Comparison of ENCODE assay signal across 13 cellular contexts in the genomic region with DNA sequence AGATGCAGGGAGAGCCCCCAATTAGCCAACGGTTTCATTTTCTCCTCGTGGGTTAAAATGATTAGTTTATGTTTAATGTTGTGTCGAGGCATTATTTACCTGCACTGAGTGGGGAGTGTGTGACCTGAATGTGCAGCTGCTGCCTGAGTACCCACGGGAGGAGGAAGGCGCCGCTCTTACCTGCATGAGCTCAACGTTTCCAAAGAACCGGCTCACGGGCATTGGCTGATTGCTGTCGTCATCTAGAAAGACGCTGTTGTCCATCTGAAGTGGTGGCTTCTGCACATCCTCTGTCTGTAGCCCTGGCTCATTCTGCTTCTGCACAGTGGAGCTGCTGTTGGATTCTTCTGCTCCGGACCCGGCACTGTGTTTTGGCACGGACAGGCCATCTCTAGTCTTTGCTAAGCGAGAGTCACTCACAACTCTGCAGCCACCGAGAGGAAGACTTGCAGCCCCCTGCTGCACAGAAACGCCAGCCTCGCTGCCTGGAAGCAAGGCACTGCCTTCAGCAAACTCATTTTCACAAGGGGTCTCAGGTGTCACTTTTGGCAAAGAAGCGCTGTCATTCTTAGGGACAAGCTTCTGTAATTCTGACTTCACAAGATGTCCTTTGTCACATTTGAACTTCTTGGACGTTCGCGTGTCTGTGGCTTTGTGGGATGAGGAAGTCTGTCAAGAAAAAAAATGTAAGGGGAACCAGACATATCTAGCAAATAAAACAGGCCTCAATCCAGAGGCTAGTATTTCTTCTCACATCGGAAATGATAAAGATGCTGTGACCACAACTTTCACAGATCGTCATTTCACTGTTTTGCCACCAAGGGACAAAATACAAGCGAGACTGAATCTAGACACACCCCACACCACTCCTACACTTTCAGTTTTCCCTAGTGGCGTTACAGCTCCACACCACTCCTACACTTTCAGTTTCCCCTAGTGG. TPM values are rescaled to one million over a fixed set of nuclear protein-coding genes. Genes with fewer than 3 reads are reported as not detected.
DNase-seq lines count a peak whose midpoint lies in the region; ATAC-seq and TF ChIP-seq lines count a peak whose summit lies in the region.
"Had no signal": no experiment of that assay in that cellular context is flagged by ENCODE, and none has a peak within 500 bp of the region (broad histone marks: within the 10 kb centered on the region; RNA-seq: fewer than 3 reads in every experiment).

No MANE protein-coding gene starts in this region.

- H3K27ac Mint-ChIP-seq in activated CD8-positive, alpha-beta T cell treated with anti-CD3 and anti-CD28 coated beads, Interleukin-2, amount 10 ng/mL, durations not matched to agents 7 days and 5 days, result peak overlapping the region; percentile 37
- peak overlapping the region in 7 of 10 donors; percentile 13 to 95 (median 72) for H3K27ac Mint-ChIP-seq in naive thymus-derived CD8-positive, alpha-beta T cell
- H3K27ac Mint-ChIP-seq in glutamatergic neuron (ENCODE audit: unreplicated experiment), result no peak overlapping the region

- H3K9me3 Mint-ChIP-seq in activated CD8-positive, alpha-beta T cell treated with anti-CD3 and anti-CD28 coated beads, Interleukin-2, amount 10 ng/mL, durations not matched to agents 7 days and 5 days (ENCODE audit: insufficient read depth), result no peaks in the 10 kb centered on the region
- H3K9me3 Mint-ChIP-seq in naive thymus-derived CD8-positive, alpha-beta T cell, result no peaks in the 10 kb centered on the region
- H3K9me3 Mint-ChIP-seq in glutamatergic neuron (ENCODE audit: unreplicated experiment), result no peaks in the 10 kb centered on the region

- DNase-seq in GF-D8 (lab: John Stamatoyannopoulos, UW) (peak; percentile 60), glutamatergic neuron (no peak), SW 1271 (lab: John Stamatoyannopoulos, UW) (no peak)
- no peak for DNase-seq in activated CD8-positive, alpha-beta T cell treated with anti-CD3 and anti-CD28 coated beads, Interleukin-2, amount 10 ng/mL, durations not matched to agents 7 days and 5 days
- DNase-seq in naive thymus-derived CD8-positive, alpha-beta T cell, result peak in 1 of 10 donors; percentile 28
- DNase-seq: activated gamma-delta T cell, HCEC 1CT, NCI-H1092, NCI-H748 treated with DMSO at 0.1 percent for 48 hours had no signal

- no peaks in the 10 kb centered on the region for H3K27me3 Mint-ChIP-seq in activated CD8-positive, alpha-beta T cell treated with anti-CD3 and anti-CD28 coated beads, Interleukin-2, amount 10 ng/mL, durations not matched to agents 7 days and 5 days (ENCODE audit: low read depth)
- H3K27me3 Mint-ChIP-seq in naive thymus-derived CD8-positive, alpha-beta T cell, result no peaks in the 10 kb centered on the region
- peaks cover 2% of the 10 kb centered on the region for H3K27me3 Mint-ChIP-seq in glutamatergic neuron (ENCODE audit: unreplicated experiment)

- no peak for TF ChIP-seq CTCF in glutamatergic neuron (IDR thresholded peaks at IDR 0.05; ENCODE audit: partially characterized antibody, unreplicated experiment)

- CTCF ChIA-PET in activated CD8-positive, alpha-beta T cell treated with anti-CD3 and anti-CD28 coated beads, Interleukin-2, amount 10 ng/mL, durations not matched to agents 7 days and 5 days (lab: Charles Lee), result no interaction called here

- ATAC-seq in HG03103 (IDR thresholded peaks at IDR 0.05; ENCODE audit: low read depth, unreplicated experiment), result peak; percentile 64
- peak; percentile 73 for ATAC-seq in activated CD8-positive, alpha-beta T cell treated with anti-CD3 and anti-CD28 coated beads, Interleukin-2, amount 10 ng/mL, durations not matched to agents 7 days and 5 days
- ATAC-seq in naive thymus-derived CD8-positive, alpha-beta T cell, result no peak
- no peak for ATAC-seq in GM18867 (IDR thresholded peaks at IDR 0.05; ENCODE audit: unreplicated experiment)
- ATAC-seq in GM21526 (IDR thresholded peaks at IDR 0.05; ENCODE audit: low FRiP score, unreplicated experiment), result no peak
- ATAC-seq: heart left ventricle had no signal

- POLR2A ChIA-PET in activated CD8-positive, alpha-beta T cell treated with anti-CD3 and anti-CD28 coated beads, Interleukin-2, amount 10 ng/mL, durations not matched to agents 7 days and 5 days (lab: Charles Lee), result interaction anchor here (0.7 to 1.2 kb wide), 2 partner anchors 9 to 12 kb away, joined by 4 to 6 read pairs; a partner anchor contains a TSS
- POLR2A ChIA-PET in naive thymus-derived CD8-positive, alpha-beta T cell (lab: Charles Lee), result interaction anchor here (1.2 kb wide), 1 partner anchor 9 kb away, joined by 4 read pairs; a partner anchor contains a TSS

- no peak overlapping the region for H3K4me3 Mint-ChIP-seq in activated CD8-positive, alpha-beta T cell treated with anti-CD3 and anti-CD28 coated beads, Interleukin-2, amount 10 ng/mL, durations not matched to agents 7 days and 5 days
- peak overlapping the region in 2 of 10 donors; percentile 42 to 84 for H3K4me3 Mint-ChIP-seq in naive thymus-derived CD8-positive, alpha-beta T cell
- H3K4me3 Mint-ChIP-seq in glutamatergic neuron (ENCODE audit: unreplicated experiment), result no peak overlapping the region

- peaks cover 20% of the 10 kb centered on the region for H3K4me1 Mint-ChIP-seq in activated CD8-positive, alpha-beta T cell treated with anti-CD3 and anti-CD28 coated beads, Interleukin-2, amount 10 ng/mL, durations not matched to agents 7 days and 5 days (ENCODE audit: low read depth)
- H3K4me1 Mint-ChIP-seq in naive thymus-derived CD8-positive, alpha-beta T cell, result peaks cover 2 to 29% (median 17%) of the 10 kb centered on the region in 4 donors
- no peaks in the 10 kb centered on the region for H3K4me1 Mint-ChIP-seq in glutamatergic neuron (ENCODE audit: low read depth, unreplicated experiment)

- peaks cover 39% of the 10 kb centered on the region for H3K36me3 Mint-ChIP-seq in activated CD8-positive, alpha-beta T cell treated with anti-CD3 and anti-CD28 coated beads, Interleukin-2, amount 10 ng/mL, durations not matched to agents 7 days and 5 days (ENCODE audit: low read depth)
- H3K36me3 Mint-ChIP-seq in naive thymus-derived CD8-positive, alpha-beta T cell, result peaks cover 5 to 63% (median 15%) of the 10 kb centered on the region in 3 donors
- H3K36me3 Mint-ChIP-seq in glutamatergic neuron (ENCODE audit: unreplicated experiment), result no peaks in the 10 kb centered on the region

RNA-seq across cellular contexts. Expression of a gene that starts 9.4 kb away (rescaled TPM):
- total RNA-seq in activated CD8-positive, alpha-beta T cell treated with anti-CD3 and anti-CD28 coated beads, Interleukin-2, amount 10 ng/mL, durations not matched to agents 7 days and 5 days, result 10 to 100 TPM; 28.5 TPM
- 10 to 100 TPM; 27.7 to 29.9 TPM for total RNA-seq in naive thymus-derived CD8-positive, alpha-beta T cell
- polyA plus RNA-seq in naive thymus-derived CD8-positive, alpha-beta T cell, result 10 to 100 TPM; 16.4 to 27.6 (median 17.9) TPM
- total RNA-seq in glutamatergic neuron (ENCODE audit: unreplicated experiment), result 16.9 TPM

RNA-seq across cellular contexts. Expression of a gene that starts 33.4 kb away (rescaled TPM):
- total RNA-seq in activated CD8-positive, alpha-beta T cell treated with anti-CD3 and anti-CD28 coated beads, Interleukin-2, amount 10 ng/mL, durations not matched to agents 7 days and 5 days, result 10 to 100 TPM in 1 of 2 experiments, 1 to 10 TPM in 1; 8.8 to 10.2 TPM
- total RNA-seq in naive thymus-derived CD8-positive, alpha-beta T cell, result 10 to 100 TPM; 20.6 to 21.1 TPM
- 10 to 100 TPM in 1 of 3 donors, 1 to 10 TPM in 2; 8.5 to 12.5 (median 9.8) TPM for polyA plus RNA-seq in naive thymus-derived CD8-positive, alpha-beta T cell
- 16.4 TPM for total RNA-seq in glutamatergic neuron (ENCODE audit: unreplicated experiment)

RNA-seq across cellular contexts. Expression of a gene that starts 33.6 kb away (rescaled TPM):
- total RNA-seq in activated CD8-positive, alpha-beta T cell treated with anti-CD3 and anti-CD28 coated beads, Interleukin-2, amount 10 ng/mL, durations not matched to agents 7 days and 5 days, result 10 to 100 TPM; 41.2 to 47.0 TPM
- total RNA-seq in naive thymus-derived CD8-positive, alpha-beta T cell, result 10 to 100 TPM; 51.3 to 59.0 TPM
- 10 to 100 TPM; 13.1 to 19.4 (median 18.4) TPM for polyA plus RNA-seq in naive thymus-derived CD8-positive, alpha-beta T cell
- 102 TPM for total RNA-seq in glutamatergic neuron (ENCODE audit: unreplicated experiment)

Comparison
In these comparisons a context has a peak if more than half of its experiments do, and no peak if none do; other contexts are left out.
1. ATAC-seq: peak in HG03103 (single experiment) and activated CD8-positive, alpha-beta T cell treated with anti-CD3 and anti-CD28 coated beads, Interleukin-2, amount 10 ng/mL, durations not matched to agents 7 days and 5 days (single experiment); none in naive thymus-derived CD8-positive, alpha-beta T cell (0 of 2), GM18867 (single experiment) and GM21526 (single experiment).